In genomic region chr4:94550851-94551250, GRCh38 we compare ENCODE assay signal across 25 cellular contexts.
"Had no signal": no experiment of that assay in that cellular context is flagged by ENCODE, and none has a peak within 500 bp of the region (broad histone marks: within the 10 kb centered on the region; RNA-seq: fewer than 3 reads in every experiment).

No MANE protein-coding gene starts in this region.

- H3K36me3 ChIP-seq: breast epithelium, Peyer's patch had no signal

- H3K4me1 Mint-ChIP-seq: activated naive CD4-positive, alpha-beta T cell treated with anti-CD3 and anti-CD28 coated beads, Interleukin-2, amount 10 ng/mL, durations not matched to agents 7 days and 5 days; activated naive CD8-positive, alpha-beta T cell treated with anti-CD3 and anti-CD28 coated beads for 36 hours; activated T-helper 17 cell treated with anti-CD3 and anti-CD28 coated beads, Interleukin-2, amount 50 U/mL, for 72 hours had no signal

- DNase-seq: activated CD4-positive, alpha-beta memory T cell treated with anti-CD3 and anti-CD28 coated beads, Interleukin-2, amount 10 ng/mL, durations not matched to agents 7 days and 5 days; activated CD4-positive, alpha-beta T cell treated with anti-CD3 and anti-CD28 coated beads, Interleukin-2, amount 50 U/mL, for 1 hour; activated CD4-positive, CD25-positive, alpha-beta regulatory T cell; activated gamma-delta T cell; activated naive CD4-positive, alpha-beta T cell treated with anti-CD3 and anti-CD28 coated beads, Interleukin-2, amount 10 ng/mL, durations not matched to agents 7 days and 5 days; activated naive CD8-positive, alpha-beta T cell treated with anti-CD3 and anti-CD28 coated beads for 36 hours; activated T-cell treated with anti-CD3 and anti-CD28 coated beads for 4 hours; activated T-cell treated with anti-CD3 and anti-CD28 coated beads, Interleukin-2, amount 50 U/mL, for 48 hours; Kasumi-1; KBM-7; NCI-H1105 treated with DMSO at 0.1 percent for 48 hours; NCI-H1436 treated with DMSO at 0.1 percent for 48 hours; NCI-H187; NCI-H2081; NCI-H446; NCI-H524; Peyer's patch; SIG-M5; T-cell; T-helper 2 cell; T1000 had no signal

- H3K27ac ChIP-seq: breast epithelium, Peyer's patch, SK-N-MC, VCaP had no signal

- H3K9me3 Mint-ChIP-seq: activated CD4-positive, alpha-beta memory T cell treated with anti-CD3 and anti-CD28 coated beads, Interleukin-2, amount 10 ng/mL, durations not matched to agents 7 days and 5 days; activated naive CD4-positive, alpha-beta T cell treated with anti-CD3 and anti-CD28 coated beads, Interleukin-2, amount 10 ng/mL, durations not matched to agents 7 days and 5 days; activated T-helper 17 cell treated with anti-CD3 and anti-CD28 coated beads, Interleukin-2, amount 50 U/mL, for 72 hours had no signal

- H3K4me3 Mint-ChIP-seq: activated CD4-positive, alpha-beta memory T cell treated with anti-CD3 and anti-CD28 coated beads, Interleukin-2, amount 10 ng/mL, durations not matched to agents 7 days and 5 days; activated naive CD4-positive, alpha-beta T cell treated with anti-CD3 and anti-CD28 coated beads, Interleukin-2, amount 10 ng/mL, durations not matched to agents 7 days and 5 days; activated naive CD8-positive, alpha-beta T cell treated with anti-CD3 and anti-CD28 coated beads for 36 hours; activated T-helper 17 cell treated with anti-CD3 and anti-CD28 coated beads, Interleukin-2, amount 50 U/mL, for 72 hours; T-cell had no signal

- H3K27ac Mint-ChIP-seq: activated CD4-positive, alpha-beta memory T cell treated with anti-CD3 and anti-CD28 coated beads, Interleukin-2, amount 10 ng/mL, durations not matched to agents 7 days and 5 days; activated naive CD4-positive, alpha-beta T cell treated with anti-CD3 and anti-CD28 coated beads, Interleukin-2, amount 10 ng/mL, durations not matched to agents 7 days and 5 days; activated naive CD8-positive, alpha-beta T cell treated with anti-CD3 and anti-CD28 coated beads for 36 hours; activated T-helper 17 cell treated with anti-CD3 and anti-CD28 coated beads, Interleukin-2, amount 50 U/mL, for 72 hours; T-cell had no signal

- H3K9me3 ChIP-seq: breast epithelium, Peyer's patch had no signal

- ATAC-seq: activated T-helper 17 cell treated with anti-CD3 and anti-CD28 coated beads, Interleukin-2, amount 50 U/mL, for 72 hours; T-cell had no signal

- H3K4me1 ChIP-seq: breast epithelium had no signal

- H3K27me3 ChIP-seq: breast epithelium, Peyer's patch had no signal

- H3K4me3 ChIP-seq: breast epithelium, Peyer's patch, SK-N-MC had no signal

- H3K27me3 Mint-ChIP-seq: activated CD4-positive, alpha-beta memory T cell treated with anti-CD3 and anti-CD28 coated beads, Interleukin-2, amount 10 ng/mL, durations not matched to agents 7 days and 5 days; activated naive CD4-positive, alpha-beta T cell treated with anti-CD3 and anti-CD28 coated beads, Interleukin-2, amount 10 ng/mL, durations not matched to agents 7 days and 5 days; activated naive CD8-positive, alpha-beta T cell treated with anti-CD3 and anti-CD28 coated beads for 36 hours; activated T-helper 17 cell treated with anti-CD3 and anti-CD28 coated beads, Interleukin-2, amount 50 U/mL, for 72 hours; T-cell had no signal

- H3K36me3 Mint-ChIP-seq: activated naive CD4-positive, alpha-beta T cell treated with anti-CD3 and anti-CD28 coated beads, Interleukin-2, amount 10 ng/mL, durations not matched to agents 7 days and 5 days had no signal
